Comparison of ENCODE assay signal across 2 cellular contexts in genomic region chr19:15928321-15928720, GRCh38.
TF ChIP-seq lines count a peak whose summit lies in the region.

No MANE protein-coding gene starts in this region.

TF ChIP-seq in HepG2, 621 proteins besides CTCF, POLR2A, EP300 and RAD21:
- TF ChIP-seq ARNTL (CRISPR knock-in tag; IDR thresholded peaks at IDR 0.05) (no peak), ZNF569 (CRISPR knock-in tag; IDR thresholded peaks at IDR 0.05; ENCODE audit: borderline replicate concordance) (no peak), HMGA1 (CRISPR knock-in tag; conservative IDR thresholded peaks at IDR 0.05) (no peak), ZNF329 (CRISPR knock-in tag; IDR thresholded peaks at IDR 0.05; ENCODE audit: low read depth) (peak; percentile 97)

TF ChIP-seq in WTC11, 78 proteins besides CTCF, POLR2A, EP300 and RAD21:
- TF ChIP-seq SP1 (CRISPR knock-in tag; conservative IDR thresholded peaks at IDR 0.05) (no peak), NR1H2 (CRISPR knock-in tag; IDR thresholded peaks at IDR 0.05) (no peak), CREM (CRISPR knock-in tag; IDR thresholded peaks at IDR 0.05) (no peak)
